ENCODE assay signal across 28 cellular contexts in the genomic region with DNA sequence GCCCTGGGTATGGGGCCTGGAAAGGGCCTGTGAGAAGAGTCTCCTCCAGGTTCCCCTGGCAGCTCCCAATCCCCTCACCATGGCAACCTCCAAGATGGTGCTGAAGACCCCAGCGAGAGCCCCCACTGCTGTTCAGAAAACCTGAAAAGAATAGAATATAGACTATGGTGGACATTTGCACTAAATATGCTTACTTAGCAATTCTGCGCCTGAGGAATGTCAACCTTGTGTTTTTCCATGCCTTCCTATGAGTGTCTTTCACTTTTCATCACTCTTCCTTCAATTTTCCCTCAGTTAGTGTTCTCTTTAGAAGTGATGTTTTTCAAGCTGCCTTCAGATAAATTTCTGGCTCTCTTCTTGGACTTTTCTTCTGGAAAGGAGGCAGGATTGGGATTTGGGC.
"Had no signal": no experiment of that assay in that cellular context is flagged by ENCODE, and none has a peak within 500 bp of the region (broad histone marks: within the 10 kb centered on the region; RNA-seq: fewer than 3 reads in every experiment).

No MANE protein-coding gene starts in this region.

- H3K79me2 ChIP-seq: parathyroid adenoma had no signal

- H3K27me3 ChIP-seq: ovary, spleen, suprapubic skin, testis, tibial artery, transverse colon, upper lobe of right lung, uterus had no signal

- H3K36me3 ChIP-seq: ovary, spleen, suprapubic skin, tibial artery, transverse colon, upper lobe of right lung, uterus had no signal

- H3K4me1 ChIP-seq: parathyroid adenoma, psoas muscle, spleen, suprapubic skin, testis, tibial artery, transverse colon, upper lobe of right lung, uterus had no signal

- H3K9me3 ChIP-seq: ovary, psoas muscle, spleen, suprapubic skin, testis, tibial artery, transverse colon, upper lobe of right lung, uterus had no signal

- ATAC-seq: naive thymus-derived CD4-positive, alpha-beta T cell; natural killer cell; psoas muscle; right cardiac atrium; sciatic nerve; stimulated activated memory B cell treated with anti-CD40 and anti-IgM and Interleukin-4, amounts not matched to agents 10 μg/mL and 1 μg/mL and 100 μg/mL, for 72 hours; stimulated activated naive CD8-positive, alpha-beta T cell treated with anti-CD3 and anti-CD28 coated beads, Interleukin-15, amount 100 ng/mL, for 72 hours; stimulated activated naive CD8-positive, alpha-beta T cell treated with anti-CD3 and anti-CD28 coated beads, Interleukin-15, Interleukin-2, amounts not matched to agents 100 U/mL and 50 U/mL, for 24 hours; upper lobe of right lung had no signal

- DNase-seq: naive thymus-derived CD4-positive, alpha-beta T cell; natural killer cell; occipital lobe; ovary; posterior cingulate gyrus; psoas muscle; right cardiac atrium; spleen; stimulated activated CD4-positive, alpha-beta T cell treated with anti-CD3 and anti-CD28 coated beads, Interleukin-12 subunit alpha, Interleukin-12 subunit beta, amount 100 ng/mL, for 4 hours; stimulated activated CD4-positive, alpha-beta T cell treated with anti-CD3 and anti-CD28 coated beads, Interleukin-1b, Interleukin-23, amount 100 ng/mL, for 48 hours; stimulated activated CD4-positive, alpha-beta T cell treated with anti-CD3 and anti-CD28 coated beads, Interleukin-4, amount 100 ng/mL, for 1 hour; stimulated activated CD4-positive, alpha-beta T cell treated with anti-CD3 and anti-CD28 coated beads, Interleukin-4, amount 100 ng/mL, for 4 hours; stimulated activated CD8-positive, alpha-beta memory T cell treated with anti-CD3 and anti-CD28 coated beads, Interleukin-4, amount 100 ng/mL, for 48 hours; stimulated activated naive CD4-positive, alpha-beta T cell; stimulated activated naive CD8-positive, alpha-beta T cell treated with anti-CD3 and anti-CD28 coated beads, Interleukin-15, amount 100 ng/mL, for 72 hours; stimulated activated naive CD8-positive, alpha-beta T cell treated with anti-CD3 and anti-CD28 coated beads, Interleukin-15, Interleukin-2, amounts not matched to agents 100 U/mL and 50 U/mL, for 24 hours; substantia nigra; testis; tibial artery; transverse colon; upper lobe of right lung; uterus had no signal

- H2AFZ ChIP-seq: parathyroid adenoma had no signal

- H3K27ac ChIP-seq: ovary, parathyroid adenoma, psoas muscle, skin epidermis, spleen, suprapubic skin, testis, tibial artery, transverse colon, upper lobe of right lung, uterus had no signal

- H3K9ac ChIP-seq: parathyroid adenoma had no signal

- H3K4me3 ChIP-seq: ovary, psoas muscle, skin epidermis, smooth muscle cell, spleen, suprapubic skin, testis, tibial artery, transverse colon, upper lobe of right lung, uterus had no signal

- H3K4me2 ChIP-seq: smooth muscle cell had no signal
